Comparison of ENCODE assay signal across 1 cellular context in the genomic region with DNA sequence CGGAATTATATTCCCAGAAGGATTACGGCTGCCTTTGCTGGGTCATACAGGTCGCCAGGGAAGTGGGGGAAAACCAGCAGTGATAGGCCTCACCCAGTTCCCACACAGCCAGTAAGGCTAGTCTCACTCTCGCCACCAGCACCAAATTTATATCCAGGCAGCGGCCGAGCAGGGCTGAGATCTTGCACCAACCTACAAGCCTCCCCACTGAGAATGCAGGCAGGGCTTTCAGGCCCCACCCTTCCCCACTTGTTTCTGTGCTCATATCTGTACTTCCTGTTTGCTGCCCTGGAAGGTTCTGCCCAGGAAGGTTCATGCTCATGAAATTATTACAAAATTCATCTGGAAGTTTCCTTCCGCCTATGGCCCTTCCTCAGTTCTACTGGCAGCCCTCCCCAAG.
TF ChIP-seq lines count a peak whose summit lies in the region.

No MANE protein-coding gene starts in this region.

TF ChIP-seq in H1, 55 proteins besides CTCF, POLR2A, EP300 and RAD21 (continued from another document):
- no peak for TF ChIP-seq SAP30 (IDR thresholded peaks at IDR 0.05; ENCODE audit: insufficient read depth, insufficient replicate concordance, low read length)
- TF ChIP-seq GTF2F1 (IDR thresholded peaks at IDR 0.05; ENCODE audit: borderline replicate concordance, low read depth, low read length), result no peak
- no peak for TF ChIP-seq E2F6 (IDR thresholded peaks at IDR 0.05)
- TF ChIP-seq BRCA1 (IDR thresholded peaks at IDR 0.05; ENCODE audit: low read depth, low read length), result no peak
- no peak for TF ChIP-seq SP4 (IDR thresholded peaks at IDR 0.05; ENCODE audit: low read length)
TF ChIP-seq in H1: peak in this region for 0.
